19 cellular contexts compared by ENCODE assay signal in genomic region chr16:18783430-18784341, GRCh38. TPM values are rescaled to one million over a fixed set of nuclear protein-coding genes. Genes with fewer than 3 reads are reported as not detected.
A peak's percentile ranks its signal among the peaks of the same experiment; 100 is the strongest.
DNase-seq lines count a peak whose midpoint lies in the region; ATAC-seq and TF ChIP-seq lines count a peak whose summit lies in the region.
"Had no signal": no experiment of that assay in that cellular context is flagged by ENCODE, and none has a peak within 500 bp of the region (broad histone marks: within the 10 kb centered on the region; RNA-seq: fewer than 3 reads in every experiment).

No MANE protein-coding gene starts in this region.

- CTCF ChIA-PET in activated CD8-positive, alpha-beta T cell treated with anti-CD3 and anti-CD28 coated beads for 36 hours (lab: Charles Lee), result no interaction called here
- CTCF ChIA-PET in activated CD8-positive, alpha-beta T cell treated with anti-CD3 and anti-CD28 coated beads, Interleukin-2, amount 10 ng/mL, durations not matched to agents 7 days and 5 days (lab: Charles Lee), result interaction anchor here (1.5 to 1.7 kb wide), 2 partner anchors 18 to 63 kb away, joined by 4 to 5 read pairs; partner anchors contain the start of gene ARL6IP1
- CTCF ChIA-PET in HEK293 (lab: Yijun Ruan, JAX), result no interaction called here

- peak overlapping the region; percentile 1 for H3K4me3 Mint-ChIP-seq in activated CD8-positive, alpha-beta T cell treated with anti-CD3 and anti-CD28 coated beads for 36 hours
- no peak overlapping the region for H3K4me3 Mint-ChIP-seq in activated CD8-positive, alpha-beta T cell treated with anti-CD3 and anti-CD28 coated beads, Interleukin-2, amount 10 ng/mL, durations not matched to agents 7 days and 5 days
- peak overlapping the region; percentile 99 for H3K4me3 Mint-ChIP-seq in activated naive CD8-positive, alpha-beta T cell treated with anti-CD3 and anti-CD28 coated beads, Interleukin-2, amount 50 U/mL, for 24 hours

- H3K4me3 ChIP-seq in HEK293 (ENCODE audit: low read depth, low read length) (no peak overlapping the region), psoas muscle (peak overlapping the region; percentile 94), lower leg skin (ENCODE audit: low read depth, poor library complexity, severe bottlenecking) (no peak overlapping the region)
- H3K4me3 ChIP-seq: A549, pancreas, upper lobe of left lung had no signal

- H3K4me1 Mint-ChIP-seq in activated CD8-positive, alpha-beta T cell treated with anti-CD3 and anti-CD28 coated beads for 36 hours (ENCODE audit: low read depth), result peaks cover 51% of the 10 kb centered on the region
- H3K4me1 Mint-ChIP-seq in activated CD8-positive, alpha-beta T cell treated with anti-CD3 and anti-CD28 coated beads, Interleukin-2, amount 10 ng/mL, durations not matched to agents 7 days and 5 days (ENCODE audit: low read depth), result peaks cover 56% of the 10 kb centered on the region
- peaks cover 56% of the 10 kb centered on the region for H3K4me1 Mint-ChIP-seq in activated naive CD8-positive, alpha-beta T cell treated with anti-CD3 and anti-CD28 coated beads, Interleukin-2, amount 50 U/mL, for 24 hours

- no peak for TF ChIP-seq CTCF in activated CD8-positive, alpha-beta T cell treated with anti-CD3 and anti-CD28 coated beads for 36 hours (IDR thresholded peaks at IDR 0.05)
- TF ChIP-seq CTCF in HEK293 (tag by site-specific recombination; IDR thresholded peaks at IDR 0.05), result no peak
- TF ChIP-seq CTCF in psoas muscle (IDR thresholded peaks at IDR 0.05), result no peak
- no peak for TF ChIP-seq CTCF in lower leg skin (IDR thresholded peaks at IDR 0.05)

- H3K27me3 Mint-ChIP-seq in activated CD8-positive, alpha-beta T cell treated with anti-CD3 and anti-CD28 coated beads for 36 hours, result no peaks in the 10 kb centered on the region
- no peaks in the 10 kb centered on the region for H3K27me3 Mint-ChIP-seq in activated CD8-positive, alpha-beta T cell treated with anti-CD3 and anti-CD28 coated beads, Interleukin-2, amount 10 ng/mL, durations not matched to agents 7 days and 5 days (ENCODE audit: low read depth)
- no peaks in the 10 kb centered on the region for H3K27me3 Mint-ChIP-seq in activated naive CD8-positive, alpha-beta T cell treated with anti-CD3 and anti-CD28 coated beads, Interleukin-2, amount 50 U/mL, for 24 hours

- H3K9me3 Mint-ChIP-seq in activated CD8-positive, alpha-beta T cell treated with anti-CD3 and anti-CD28 coated beads for 36 hours, result no peaks in the 10 kb centered on the region
- H3K9me3 Mint-ChIP-seq in activated CD8-positive, alpha-beta T cell treated with anti-CD3 and anti-CD28 coated beads, Interleukin-2, amount 10 ng/mL, durations not matched to agents 7 days and 5 days (ENCODE audit: insufficient read depth), result no peaks in the 10 kb centered on the region
- H3K9me3 Mint-ChIP-seq in activated naive CD8-positive, alpha-beta T cell treated with anti-CD3 and anti-CD28 coated beads, Interleukin-2, amount 50 U/mL, for 24 hours, result no peaks in the 10 kb centered on the region

- H3K27ac Mint-ChIP-seq in activated CD8-positive, alpha-beta T cell treated with anti-CD3 and anti-CD28 coated beads for 36 hours, result peak overlapping the region; percentile 80
- no peak overlapping the region for H3K27ac Mint-ChIP-seq in activated CD8-positive, alpha-beta T cell treated with anti-CD3 and anti-CD28 coated beads, Interleukin-2, amount 10 ng/mL, durations not matched to agents 7 days and 5 days
- H3K27ac Mint-ChIP-seq in activated naive CD8-positive, alpha-beta T cell treated with anti-CD3 and anti-CD28 coated beads, Interleukin-2, amount 50 U/mL, for 24 hours, result peak overlapping the region; percentile 70

- H3K4me1 ChIP-seq in HEK293 (ENCODE audit: control insufficient read depth, insufficient read depth, low read length) (peaks cover 4% of the 10 kb centered on the region; the same call in 1 of the 2 replicates), psoas muscle (peaks cover 56% of the 10 kb centered on the region)

- POLR2A ChIA-PET in activated CD8-positive, alpha-beta T cell treated with anti-CD3 and anti-CD28 coated beads for 36 hours (lab: Charles Lee), result interaction anchor here (1.1 to 11.1 kb wide), 5 partner anchors 8 to 18 kb away, joined by 3 to 210 read pairs (median 5); partner anchors contain the start of gene ARL6IP1
- POLR2A ChIA-PET in activated CD8-positive, alpha-beta T cell treated with anti-CD3 and anti-CD28 coated beads, Interleukin-2, amount 10 ng/mL, durations not matched to agents 7 days and 5 days (lab: Charles Lee), result interaction anchor here (0.8 to 9.5 kb wide), 5 partner anchors 9 to 18 kb away, joined by 3 to 189 read pairs (median 5); partner anchors contain the start of gene ARL6IP1
- POLR2A ChIA-PET in HEK293 (lab: Yijun Ruan, JAX), result interaction anchor here (10.4 kb wide), 1 partner anchor 18 kb away, joined by 329 read pairs; the partner anchor contains the start of gene ARL6IP1

- intact Hi-C loops in activated CD8-positive, alpha-beta T cell treated with anti-CD3 and anti-CD28 coated beads for 36 hours (cut with micrococcal nuclease), result no loop called here
- intact Hi-C loops in psoas muscle (cut with DNase I) (no loop called here), lower leg skin (cut with DNase I; ENCODE audit: low total_unique reads) (no loop called here)

- peaks cover 50 to 68% of the 10 kb centered on the region in 2 experiments for H3K36me3 ChIP-seq in HEK293 (ENCODE audit: control insufficient read depth in 2 of 2, insufficient read depth in 1 of 2, low read length in 2 of 2)
- H3K36me3 ChIP-seq in psoas muscle (ENCODE audit: insufficient read depth in 1 of 2, low read depth in 1 of 2), result peaks cover 23 to 64% of the 10 kb centered on the region in 2 donors

- no peak for DNase-seq in activated CD8-positive, alpha-beta T cell treated with anti-CD3 and anti-CD28 coated beads for 36 hours
- DNase-seq in activated CD8-positive, alpha-beta T cell treated with anti-CD3 and anti-CD28 coated beads, Interleukin-2, amount 10 ng/mL, durations not matched to agents 7 days and 5 days, result no peak
- no peak for DNase-seq in activated naive CD8-positive, alpha-beta T cell treated with anti-CD3 and anti-CD28 coated beads, Interleukin-2, amount 50 U/mL, for 24 hours
- DNase-seq in psoas muscle (no peak), lower leg skin (ENCODE audit: low spot score in 2 of 2) (no peak), NCI-H1105 (lab: John Stamatoyannopoulos, UW) (no peak)
- DNase-seq: anterior cingulate cortex, EL, foreskin melanocyte, NCI-H1105 treated with DMSO at 0.1 percent for 48 hours, NCI-H82, pancreas, T-helper 1 cell, upper lobe of left lung, WERI-Rb-1 had no signal

- H3K27ac ChIP-seq in HEK293 (ENCODE audit: extremely low read depth, low read depth, low read length) (no peak overlapping the region), psoas muscle (peak overlapping the region; percentile 93)
- H3K27ac ChIP-seq: A549, pancreas, upper lobe of left lung, WERI-Rb-1 had no signal

- peak; percentile 8 for ATAC-seq in activated CD8-positive, alpha-beta T cell treated with anti-CD3 and anti-CD28 coated beads for 36 hours
- no peak for ATAC-seq in activated CD8-positive, alpha-beta T cell treated with anti-CD3 and anti-CD28 coated beads, Interleukin-2, amount 10 ng/mL, durations not matched to agents 7 days and 5 days
- ATAC-seq in activated naive CD8-positive, alpha-beta T cell treated with anti-CD3 and anti-CD28 coated beads, Interleukin-2, amount 50 U/mL, for 24 hours, result no peak
- ATAC-seq in psoas muscle (no peak), GM18873 (IDR thresholded peaks at IDR 0.05; ENCODE audit: low FRiP score, unreplicated experiment) (no peak)
- ATAC-seq: A549, left lobe of liver, pancreas had no signal

- WGBS in psoas muscle, 3 donors, result 46 to 80% (median 48%) methylated on average over 17 of the region's 17 CpGs
- WGBS in lower leg skin, 2 donors, result 86% methylated on average over 17 of the region's 17 CpGs

- H3K9me3 ChIP-seq in HEK293 (ENCODE audit: control insufficient read depth, insufficient read depth, low read depth, low read length) (no peaks in the 10 kb centered on the region), psoas muscle (no peaks in the 10 kb centered on the region)
- H3K9me3 ChIP-seq: A549, pancreas, upper lobe of left lung had no signal

- no peak for TF ChIP-seq POLR2A in lower leg skin (IDR thresholded peaks at IDR 0.05)

- peaks cover 58% of the 10 kb centered on the region for H3K36me3 Mint-ChIP-seq in activated CD8-positive, alpha-beta T cell treated with anti-CD3 and anti-CD28 coated beads for 36 hours (ENCODE audit: low read depth)
- peaks cover 59% of the 10 kb centered on the region for H3K36me3 Mint-ChIP-seq in activated CD8-positive, alpha-beta T cell treated with anti-CD3 and anti-CD28 coated beads, Interleukin-2, amount 10 ng/mL, durations not matched to agents 7 days and 5 days (ENCODE audit: low read depth)
- peaks cover 59% of the 10 kb centered on the region for H3K36me3 Mint-ChIP-seq in activated naive CD8-positive, alpha-beta T cell treated with anti-CD3 and anti-CD28 coated beads, Interleukin-2, amount 50 U/mL, for 24 hours (ENCODE audit: low read depth)

- H3K27me3 ChIP-seq in psoas muscle (ENCODE audit: insufficient read depth in 3 of 3, low read length in 2 of 3), result no peaks in the 10 kb centered on the region
- H3K27me3 ChIP-seq: pancreas, upper lobe of left lung had no signal

TF ChIP-seq in HEK293, 187 proteins besides CTCF, POLR2A, EP300 and RAD21 (continues in another document):
- no peak for TF ChIP-seq ZNF214 (tag by site-specific recombination; IDR thresholded peaks at IDR 0.05; ENCODE audit: borderline replicate concordance)
- TF ChIP-seq ZFP37 (tag by site-specific recombination; IDR thresholded peaks at IDR 0.05), result no peak

RNA-seq across cellular contexts. Expression of gene RPS15A, which starts 6.4 kb away (rescaled TPM):
- total RNA-seq in activated CD8-positive, alpha-beta T cell treated with anti-CD3 and anti-CD28 coated beads for 36 hours, result 1,000 to 10,000 TPM; 2,201 to 2,213 TPM
- total RNA-seq in activated CD8-positive, alpha-beta T cell treated with anti-CD3 and anti-CD28 coated beads, Interleukin-2, amount 10 ng/mL, durations not matched to agents 7 days and 5 days, result 1,000 to 10,000 TPM; 1,594 to 1,602 TPM
- 1,000 to 10,000 TPM in 2 of 4 donors, 100 to 1,000 TPM in 2; 822 to 1,272 (median 1,015) TPM for total RNA-seq in psoas muscle
- polyA plus RNA-seq in psoas muscle, result 1,000 to 10,000 TPM; 2,392 to 3,567 (median 3,085) TPM
- 1,000 to 10,000 TPM; 1,497 to 2,701 (median 1,801) TPM for total RNA-seq in lower leg skin

RNA-seq across cellular contexts. Expression of gene ARL6IP1, which starts 17.7 kb away (rescaled TPM):
- total RNA-seq in activated CD8-positive, alpha-beta T cell treated with anti-CD3 and anti-CD28 coated beads for 36 hours, result 10 to 100 TPM; 97.0 to 97.3 TPM
- 100 to 1,000 TPM; 234 to 240 TPM for total RNA-seq in activated CD8-positive, alpha-beta T cell treated with anti-CD3 and anti-CD28 coated beads, Interleukin-2, amount 10 ng/mL, durations not matched to agents 7 days and 5 days
- 10 to 100 TPM; 13.2 to 24.6 (median 15.1) TPM for total RNA-seq in psoas muscle
- polyA plus RNA-seq in psoas muscle, result 10 to 100 TPM; 15.9 to 22.7 (median 20.1) TPM
- total RNA-seq in lower leg skin, result 100 to 1,000 TPM in 3 of 4 donors, 10 to 100 TPM in 1; 97.6 to 186 (median 124) TPM
